Comparison of ENCODE assay signal across 1 cellular context in the genomic region with DNA sequence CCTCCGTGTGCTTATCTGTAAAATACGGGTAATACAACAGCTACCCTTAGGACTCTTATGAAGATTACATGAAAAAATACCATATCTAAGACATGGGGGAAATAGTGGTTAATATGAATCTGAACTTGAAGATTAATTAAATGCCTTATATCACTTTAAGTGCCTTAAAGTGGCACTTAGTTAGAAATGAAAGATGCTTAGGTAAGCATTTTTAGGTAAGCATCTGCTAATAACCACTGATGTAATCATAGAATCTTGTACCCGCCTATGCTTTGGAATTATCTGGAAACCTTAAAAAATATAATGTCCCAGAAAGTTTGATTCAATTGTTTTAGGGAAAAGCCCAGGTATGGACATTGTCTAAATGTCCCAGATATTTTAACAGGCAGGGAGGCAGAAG.
TF ChIP-seq lines count a peak whose summit lies in the region.

No MANE protein-coding gene starts in this region.

TF ChIP-seq in IMR-90, 13 proteins besides CTCF, POLR2A, EP300 and RAD21:
- peak; percentile 98 for TF ChIP-seq MAFK (IDR thresholded peaks at IDR 0.05; ENCODE audit: low read depth, low read length)
- no peak for TF ChIP-seq MXI1 (IDR thresholded peaks at IDR 0.05; ENCODE audit: borderline replicate concordance, low read depth, low read length)
